ENCODE assay signal across 23 cellular contexts in the genomic region with DNA sequence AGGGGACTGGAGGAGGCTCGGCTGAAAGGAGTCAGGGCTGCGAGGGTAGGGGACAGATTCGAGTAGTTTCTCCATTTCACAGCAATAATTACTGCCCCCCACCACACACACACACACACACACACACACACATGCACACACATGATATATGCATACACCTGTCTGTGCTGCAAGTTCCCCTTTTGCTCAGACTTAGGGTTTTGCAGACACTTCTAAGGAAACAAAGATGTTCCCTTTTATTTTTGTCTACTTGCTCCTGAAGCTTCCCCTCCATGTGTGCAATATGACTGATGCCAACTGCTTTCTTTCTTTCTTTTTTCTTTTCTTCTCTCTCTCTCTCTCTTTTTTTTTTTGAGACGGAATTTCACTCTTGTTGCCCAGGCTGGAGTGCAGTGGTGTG. TPM values are rescaled to one million over a fixed set of nuclear protein-coding genes. Genes with fewer than 3 reads are reported as not detected.
"Had no signal": no experiment of that assay in that cellular context is flagged by ENCODE, and none has a peak within 500 bp of the region (broad histone marks: within the 10 kb centered on the region; RNA-seq: fewer than 3 reads in every experiment).

No MANE protein-coding gene starts in this region.

- H3K36me3 ChIP-seq: WERI-Rb-1 had no signal

- H3K4me3 ChIP-seq: dorsolateral prefrontal cortex, testis had no signal

- H3K4me1 ChIP-seq: parathyroid adenoma, testis had no signal

- H3K9me3 ChIP-seq: testis had no signal

- H3K27me3 ChIP-seq: testis had no signal

- DNase-seq: activated CD4-positive, alpha-beta T cell treated with anti-CD3 and anti-CD28 coated beads for 1 hour; activated gamma-delta T cell treated with Interleukin-2 at 50 U/mL for 16 hours; activated naive CD8-positive, alpha-beta T cell treated with anti-CD3 and anti-CD28 coated beads for 36 hours; amniotic stem cell; dorsolateral prefrontal cortex; foreskin fibroblast; left cardiac atrium; mesendoderm; natural killer cell; stimulated activated CD4-positive, alpha-beta T cell treated with anti-CD3 and anti-CD28 coated beads, Interleukin-4, amount 100 ng/mL, for 24 hours; T1000; testis; WERI-Rb-1 had no signal

- H3K9me3 Mint-ChIP-seq: natural killer cell; stimulated activated effector memory CD8-positive, alpha-beta T cell treated with anti-CD3 and anti-CD28 coated beads, Interleukin-12 subunit alpha, Interleukin-12 subunit beta, amount 100 ng/mL, for 72 hours had no signal

- H3K27ac Mint-ChIP-seq: activated naive CD8-positive, alpha-beta T cell treated with anti-CD3 and anti-CD28 coated beads for 36 hours; natural killer cell; stimulated activated effector memory CD8-positive, alpha-beta T cell treated with anti-CD3 and anti-CD28 coated beads, Interleukin-12 subunit alpha, Interleukin-12 subunit beta, amount 100 ng/mL, for 72 hours; type B pancreatic cell had no signal

- H3K36me3 Mint-ChIP-seq: activated naive CD8-positive, alpha-beta T cell treated with anti-CD3 and anti-CD28 coated beads for 36 hours; natural killer cell; stimulated activated effector memory CD8-positive, alpha-beta T cell treated with anti-CD3 and anti-CD28 coated beads, Interleukin-12 subunit alpha, Interleukin-12 subunit beta, amount 100 ng/mL, for 72 hours; type B pancreatic cell had no signal

- ATAC-seq: left cardiac atrium; natural killer cell; sciatic nerve; stimulated activated effector memory CD8-positive, alpha-beta T cell treated with anti-CD3 and anti-CD28 coated beads, Interleukin-12 subunit alpha, Interleukin-12 subunit beta, amount 100 ng/mL, for 72 hours had no signal

- H3K27ac ChIP-seq: dorsolateral prefrontal cortex, parathyroid adenoma, testis, WERI-Rb-1 had no signal

- H3K27me3 Mint-ChIP-seq: activated naive CD8-positive, alpha-beta T cell treated with anti-CD3 and anti-CD28 coated beads for 36 hours; type B pancreatic cell had no signal

- H3K4me3 Mint-ChIP-seq: activated naive CD8-positive, alpha-beta T cell treated with anti-CD3 and anti-CD28 coated beads for 36 hours; natural killer cell; stimulated activated effector memory CD8-positive, alpha-beta T cell treated with anti-CD3 and anti-CD28 coated beads, Interleukin-12 subunit alpha, Interleukin-12 subunit beta, amount 100 ng/mL, for 72 hours; type B pancreatic cell had no signal

RNA-seq across cellular contexts. Expression of a gene that starts 13.4 kb away (rescaled TPM):
- total RNA-seq: activated CD8-positive, alpha-beta memory T cell treated with anti-CD3 and anti-CD28 coated beads for 36 hours; activated naive CD8-positive, alpha-beta T cell treated with anti-CD3 and anti-CD28 coated beads for 36 hours; cardiac septum; dorsolateral prefrontal cortex; glomerular endothelial cell; left cardiac atrium; lower leg skin; mucosa of gallbladder; natural killer cell; sciatic nerve; T-helper 1 cell treated with Interleukin-12 subunit alpha and Interleukin-12 subunit beta and Interleukin-4 antibody, amounts not matched to agents 30 ng/mL and 1 ng/mL, for 36 hours; testis had no signal

RNA-seq across cellular contexts. Expression of a gene that starts 22.5 kb away (rescaled TPM):
- total RNA-seq: activated CD8-positive, alpha-beta memory T cell treated with anti-CD3 and anti-CD28 coated beads for 36 hours; activated naive CD8-positive, alpha-beta T cell treated with anti-CD3 and anti-CD28 coated beads for 36 hours; cardiac septum; dorsolateral prefrontal cortex; glomerular endothelial cell; left cardiac atrium; lower leg skin; mucosa of gallbladder; natural killer cell; sciatic nerve; T-helper 1 cell treated with Interleukin-12 subunit alpha and Interleukin-12 subunit beta and Interleukin-4 antibody, amounts not matched to agents 30 ng/mL and 1 ng/mL, for 36 hours; testis had no signal

RNA-seq across cellular contexts. Expression of a gene that starts 32.1 kb away (rescaled TPM):
- total RNA-seq: activated CD8-positive, alpha-beta memory T cell treated with anti-CD3 and anti-CD28 coated beads for 36 hours; activated naive CD8-positive, alpha-beta T cell treated with anti-CD3 and anti-CD28 coated beads for 36 hours; cardiac septum; dorsolateral prefrontal cortex; glomerular endothelial cell; left cardiac atrium; lower leg skin; mucosa of gallbladder; natural killer cell; sciatic nerve; T-helper 1 cell treated with Interleukin-12 subunit alpha and Interleukin-12 subunit beta and Interleukin-4 antibody, amounts not matched to agents 30 ng/mL and 1 ng/mL, for 36 hours; testis had no signal

RNA-seq across cellular contexts. Expression of a gene that starts 41.3 kb away (rescaled TPM):
- total RNA-seq: activated CD8-positive, alpha-beta memory T cell treated with anti-CD3 and anti-CD28 coated beads for 36 hours; activated naive CD8-positive, alpha-beta T cell treated with anti-CD3 and anti-CD28 coated beads for 36 hours; cardiac septum; dorsolateral prefrontal cortex; glomerular endothelial cell; left cardiac atrium; lower leg skin; mucosa of gallbladder; natural killer cell; sciatic nerve; T-helper 1 cell treated with Interleukin-12 subunit alpha and Interleukin-12 subunit beta and Interleukin-4 antibody, amounts not matched to agents 30 ng/mL and 1 ng/mL, for 36 hours; testis had no signal

RNA-seq across cellular contexts. Expression of a gene that starts 50.6 kb away (rescaled TPM):
- total RNA-seq: activated CD8-positive, alpha-beta memory T cell treated with anti-CD3 and anti-CD28 coated beads for 36 hours; activated naive CD8-positive, alpha-beta T cell treated with anti-CD3 and anti-CD28 coated beads for 36 hours; cardiac septum; dorsolateral prefrontal cortex; glomerular endothelial cell; left cardiac atrium; lower leg skin; mucosa of gallbladder; natural killer cell; sciatic nerve; T-helper 1 cell treated with Interleukin-12 subunit alpha and Interleukin-12 subunit beta and Interleukin-4 antibody, amounts not matched to agents 30 ng/mL and 1 ng/mL, for 36 hours had no signal
